ENCODE assay signal across 31 cellular contexts in genomic region chr18:21145371-21145770, GRCh38.
"Had no signal": no experiment of that assay in that cellular context is flagged by ENCODE, and none has a peak within 500 bp of the region (broad histone marks: within the 10 kb centered on the region; RNA-seq: fewer than 3 reads in every experiment).

No MANE protein-coding gene starts in this region.

- FAIRE-seq: astrocyte, TTC549 had no signal

- H3K27ac ChIP-seq: adrenal gland, body of pancreas, brain microvascular endothelial cell, VCaP had no signal

- H3K9me3 ChIP-seq: adrenal gland, body of pancreas had no signal

- H3K4me1 ChIP-seq: adrenal gland, body of pancreas had no signal

- H3K36me3 ChIP-seq: adrenal gland, brain microvascular endothelial cell had no signal

- H3K27me3 ChIP-seq: adrenal gland, body of pancreas, brain microvascular endothelial cell had no signal

- DNase-seq: activated B cell treated with CpG ODN at 0.5 μM for 24 hours; activated CD4-positive, alpha-beta memory T cell treated with anti-CD3 and anti-CD28 coated beads for 36 hours; activated CD4-positive, alpha-beta T cell treated with anti-CD3 and anti-CD28 coated beads for 4 hours; activated CD4-positive, alpha-beta T cell treated with anti-CD3 and anti-CD28 coated beads, Interleukin-2, amount 10 ng/mL, durations not matched to agents 24 days and 14 days; activated CD4-positive, alpha-beta T cell treated with anti-CD3 and anti-CD28 coated beads, Interleukin-2, amount 50 U/mL, for 1 hour; activated CD4-positive, alpha-beta T cell treated with anti-CD3 and anti-CD28 coated beads, Interleukin-2, amount 50 U/mL, for 4 hours; activated CD4-positive, CD25-positive, alpha-beta regulatory T cell treated with anti-CD3 and anti-CD28 coated beads, Interleukin-2, amount 50 U/mL, for 72 hours; activated CD8-positive, alpha-beta memory T cell treated with anti-CD3 and anti-CD28 coated beads, Interleukin-2, amount 50 U/mL, for 4 hours; activated CD8-positive, alpha-beta T cell treated with anti-CD3 and anti-CD28 coated beads for 36 hours; activated effector memory CD4-positive, alpha-beta T cell treated with anti-CD3 and anti-CD28 coated beads, Interleukin-2, amount 50 U/mL, for 16 hours; activated gamma-delta T cell treated with Interleukin-2 at 50 U/mL for 16 hours; activated naive CD4-positive, alpha-beta T cell; activated naive CD4-positive, alpha-beta T cell treated with anti-CD3 and anti-CD28 coated beads for 36 hours; activated naive CD4-positive, alpha-beta T cell treated with anti-CD3 and anti-CD28 coated beads, Interleukin-2, amount 50 U/mL, for 16 hours; activated naive CD8-positive, alpha-beta T cell treated with anti-CD3 and anti-CD28 coated beads for 36 hours; activated T-cell treated with anti-CD3 and anti-CD28 coated beads for 4 hours; activated T-cell treated with anti-CD3 and anti-CD28 coated beads, Interleukin-2, amount 50 U/mL, for 1 hour; activated T-cell treated with anti-CD3 and anti-CD28 coated beads, Interleukin-2, amount 50 U/mL, for 4 hours; activated T-cell treated with anti-CD3 and anti-CD28 coated beads, Interleukin-2, amount 50 U/mL, for 72 hours; adrenal gland; amniotic stem cell; aorta; body of pancreas; brain microvascular endothelial cell; central memory CD4-positive, alpha-beta T cell; T-helper 1 cell; T-helper 2 cell; T-helper 9 cell had no signal

- H3K4me3 ChIP-seq: adrenal gland, body of pancreas had no signal
